Comparison of ENCODE assay signal across 10 cellular contexts in genomic region chr6:36980876-36981619, GRCh38. TPM values are rescaled to one million over a fixed set of nuclear protein-coding genes. Genes with fewer than 3 reads are reported as not detected.
A peak's percentile ranks its signal among the peaks of the same experiment; 100 is the strongest.
DNase-seq lines count a peak whose midpoint lies in the region; ATAC-seq and TF ChIP-seq lines count a peak whose summit lies in the region.
"Had no signal": no experiment of that assay in that cellular context is flagged by ENCODE, and none has a peak within 500 bp of the region (broad histone marks: within the 10 kb centered on the region; RNA-seq: fewer than 3 reads in every experiment).

No MANE protein-coding gene starts in this region.

- H3K27me3 Mint-ChIP-seq in natural killer cell (ENCODE audit: low read depth in 2 of 2), result no peaks in the 10 kb centered on the region
- no peaks in the 10 kb centered on the region for H3K27me3 Mint-ChIP-seq in natural killer cell treated with Interleukin-12 subunit alpha and Interleukin-12 subunit beta and Interleukin-15 and Interleukin-18, amount 100 ng/mL, for 72 hours

- H4K20me1 ChIP-seq in OCI-LY1 (ENCODE audit: insufficient read depth, low read length), result no peaks in the 10 kb centered on the region

- H3K4me2 ChIP-seq in OCI-LY1 (ENCODE audit: low read length), result no peak overlapping the region

- no peak overlapping the region for H3K4me3 Mint-ChIP-seq in natural killer cell
- no peak overlapping the region for H3K4me3 Mint-ChIP-seq in natural killer cell treated with Interleukin-12 subunit alpha and Interleukin-12 subunit beta and Interleukin-15 and Interleukin-18, amount 100 ng/mL, for 72 hours

- no peak overlapping the region for H3K9ac ChIP-seq in OCI-LY1 (ENCODE audit: low read length)

- H3K36me3 ChIP-seq in OCI-LY1 (ENCODE audit: insufficient read depth, low read length) (peaks cover 30% of the 10 kb centered on the region), vagina (peaks cover 0 to 26% of the 10 kb centered on the region in 2 donors)

- H3K9me2 ChIP-seq in OCI-LY1 (ENCODE audit: low read depth, low read length), result no peaks in the 10 kb centered on the region

- H3K4me3 ChIP-seq in OCI-LY1 (ENCODE audit: low read depth, low read length, poor library complexity, severe bottlenecking) (no peak overlapping the region), vagina (no peak overlapping the region)
- H3K4me3 ChIP-seq: testis had no signal

- no peak for TF ChIP-seq CTCF in natural killer cell (IDR thresholded peaks at IDR 0.05)
- peak; percentile 26; the same call in 1 of the 2 replicates for TF ChIP-seq CTCF in OCI-LY1 (IDR thresholded peaks at IDR 0.05; ENCODE audit: low read length)
- no peak for TF ChIP-seq CTCF in vagina (IDR thresholded peaks at IDR 0.05)

- H2AFZ ChIP-seq in OCI-LY1 (ENCODE audit: low read length), result no peak overlapping the region

- peaks cover 39% of the 10 kb centered on the region for H3K79me2 ChIP-seq in OCI-LY1 (ENCODE audit: insufficient read depth, low read length)

- no peaks in the 10 kb centered on the region for H3K36me3 Mint-ChIP-seq in natural killer cell
- peaks cover 4% of the 10 kb centered on the region for H3K36me3 Mint-ChIP-seq in natural killer cell treated with Interleukin-12 subunit alpha and Interleukin-12 subunit beta and Interleukin-15 and Interleukin-18, amount 100 ng/mL, for 72 hours

- peaks cover 22 to 32% of the 10 kb centered on the region in 2 donors for H3K4me1 Mint-ChIP-seq in natural killer cell
- peaks cover 18 to 27% of the 10 kb centered on the region in 2 donors for H3K4me1 Mint-ChIP-seq in natural killer cell treated with Interleukin-12 subunit alpha and Interleukin-12 subunit beta and Interleukin-15 and Interleukin-18, amount 100 ng/mL, for 72 hours (ENCODE audit: low read depth in 2 of 2)

- H3K9me3 ChIP-seq in OCI-LY1 (ENCODE audit: low read length), result no peaks in the 10 kb centered on the region
- no peaks in the 10 kb centered on the region for H3K9me3 ChIP-seq in vagina
- H3K9me3 ChIP-seq: testis had no signal

- ATAC-seq in natural killer cell, result no peak
- no peak for ATAC-seq in natural killer cell treated with Interleukin-12 subunit alpha and Interleukin-12 subunit beta and Interleukin-15 and Interleukin-18, amount 100 ng/mL, for 72 hours
- ATAC-seq in HG03439 (IDR thresholded peaks at IDR 0.05; ENCODE audit: unreplicated experiment), result no peak
- no peak for ATAC-seq in GM18517 (IDR thresholded peaks at IDR 0.05; ENCODE audit: unreplicated experiment)

- TF ChIP-seq POLR2A in vagina (IDR thresholded peaks at IDR 0.05), result no peak

- DNase-seq in natural killer cell (no peak), iPS-NIHi11 (ENCODE audit: low spot score) (peak; percentile 52), vagina (ENCODE audit: extremely low spot score in 2 of 2) (no peak), NCI-H526 treated with DMSO at 0.1 percent for 48 hours (lab: John Stamatoyannopoulos, UW) (no peak)
- DNase-seq in natural killer cell treated with Interleukin-12 subunit alpha and Interleukin-12 subunit beta and Interleukin-15 and Interleukin-18, amount 100 ng/mL, for 72 hours (ENCODE audit: low spot score), result no peak
- DNase-seq: testis had no signal

- intact Hi-C loops in natural killer cell (cut with micrococcal nuclease) (no loop called here), vagina (cut with DNase I) (loop anchor here (10.0 kb wide), 2 partner anchors 96 to 216 kb away; partner anchors contain the start of gene C6orf89)

- no peaks in the 10 kb centered on the region for H3K9me3 Mint-ChIP-seq in natural killer cell
- H3K9me3 Mint-ChIP-seq in natural killer cell treated with Interleukin-12 subunit alpha and Interleukin-12 subunit beta and Interleukin-15 and Interleukin-18, amount 100 ng/mL, for 72 hours, result no peaks in the 10 kb centered on the region

- H3K27ac ChIP-seq in OCI-LY1 (ENCODE audit: low read depth, low read length, poor library complexity, severe bottlenecking) (peak overlapping the region; percentile 37), vagina (peak overlapping the region; percentile 96)

- peak overlapping the region; percentile 21 to 56 for H3K27ac Mint-ChIP-seq in natural killer cell
- peak overlapping the region in 1 of 2 donors; percentile 28 for H3K27ac Mint-ChIP-seq in natural killer cell treated with Interleukin-12 subunit alpha and Interleukin-12 subunit beta and Interleukin-15 and Interleukin-18, amount 100 ng/mL, for 72 hours

- H3K4me1 ChIP-seq in OCI-LY1 (ENCODE audit: insufficient read depth, low read length, severe bottlenecking) (peaks cover 56% of the 10 kb centered on the region), vagina (peaks cover 73% of the 10 kb centered on the region)

- no peaks in the 10 kb centered on the region for H3K27me3 ChIP-seq in OCI-LY1 (ENCODE audit: insufficient read depth, low read length)
- no peaks in the 10 kb centered on the region for H3K27me3 ChIP-seq in vagina
- H3K27me3 ChIP-seq: testis had no signal

- H3F3A ChIP-seq in OCI-LY1 (ENCODE audit: insufficient read depth, low read length), result no peaks in the 10 kb centered on the region

RNA-seq across cellular contexts. Expression of gene MTCH1, which starts 4.9 kb away (rescaled TPM):
- 100 to 1,000 TPM; 158 to 180 (median 162) TPM for total RNA-seq in natural killer cell
- total RNA-seq in natural killer cell treated with Interleukin-12 subunit alpha and Interleukin-12 subunit beta and Interleukin-15 and Interleukin-18, amount 100 ng/mL, for 72 hours, result 100 to 1,000 TPM; 118 to 183 TPM
- 233 TPM for total RNA-seq in vagina

RNA-seq across cellular contexts. Expression of gene FGD2, which starts 24.4 kb away (rescaled TPM):
- total RNA-seq in natural killer cell (10 to 100 TPM in 2 of 3 donors, 1 to 10 TPM in 1; 6.3 to 22.3 (median 14.1) TPM), vagina (20.4 TPM)
- 1 to 10 TPM; 9.1 to 9.3 TPM for total RNA-seq in natural killer cell treated with Interleukin-12 subunit alpha and Interleukin-12 subunit beta and Interleukin-15 and Interleukin-18, amount 100 ng/mL, for 72 hours
- total RNA-seq: M059J had no signal

RNA-seq across cellular contexts. Expression of gene PI16, which starts 26.5 kb away (rescaled TPM):
- 1 to 10 TPM in 2 of 3 donors, under 1 TPM in 1; 0.33 to 1.8 (median 1.1) TPM for total RNA-seq in natural killer cell
- total RNA-seq in natural killer cell treated with Interleukin-12 subunit alpha and Interleukin-12 subunit beta and Interleukin-15 and Interleukin-18, amount 100 ng/mL, for 72 hours, result not detected
- total RNA-seq in vagina, result 88.6 TPM
- total RNA-seq: M059J had no signal

Comparison
In these comparisons a context has a peak if more than half of its experiments do, and no peak if none do; other contexts are left out.
1. RNA of gene PI16, which starts 26.5 kb away (total RNA-seq): 88.6 TPM in vagina (single experiment); 0.33 to 1.8 TPM in natural killer cell and not detected in natural killer cell treated with Interleukin-12 subunit alpha and Interleukin-12 subunit beta and Interleukin-15 and Interleukin-18, amount 100 ng/mL, for 72 hours; every median in the first group is over 10 times any median in the second.